In the genomic region with DNA sequence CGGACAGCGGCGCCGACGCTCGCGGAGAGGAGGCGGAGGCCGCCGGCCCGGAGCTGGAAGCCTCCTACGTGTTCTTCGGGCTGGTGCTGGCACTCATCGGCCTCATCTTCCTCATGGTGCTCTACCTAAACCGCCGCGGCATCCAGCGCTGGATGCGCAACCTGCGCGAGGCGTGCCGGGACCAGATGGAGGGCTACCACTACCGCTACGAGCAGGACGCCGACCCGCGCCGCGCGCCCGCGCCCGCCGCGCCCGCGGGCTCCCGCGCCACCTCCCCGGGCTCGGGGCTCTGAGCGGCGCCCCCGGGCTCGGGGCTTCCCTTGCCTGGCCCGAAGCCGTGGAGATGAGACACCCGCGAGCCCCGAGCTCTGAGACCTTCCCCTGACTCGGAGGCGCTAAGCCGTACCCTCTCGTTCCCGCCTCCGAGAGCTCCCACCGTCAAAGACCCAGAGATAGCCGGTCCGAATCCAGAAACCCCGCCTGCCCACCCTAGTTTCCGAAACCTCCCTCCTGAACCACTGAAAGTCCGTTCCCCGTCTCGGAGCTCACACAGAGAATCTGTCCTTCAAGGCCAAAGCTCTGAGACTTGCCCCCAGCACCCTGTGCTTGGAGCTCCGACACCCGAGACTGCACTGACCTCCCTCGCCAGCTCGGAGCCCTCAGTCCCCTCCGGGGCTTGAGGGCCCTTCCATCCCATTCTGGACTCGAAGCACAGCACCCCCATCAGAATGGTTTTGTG, we compare ENCODE assay signal across 8 cellular contexts. TPM values are rescaled to one million over a fixed set of nuclear protein-coding genes. Genes with fewer than 3 reads are reported as not detected.
DNase-seq lines count a peak whose midpoint lies in the region; ATAC-seq and TF ChIP-seq lines count a peak whose summit lies in the region.

No MANE protein-coding gene starts in this region.

- ATAC-seq in GM21619 (IDR thresholded peaks at IDR 0.05; ENCODE audit: unreplicated experiment), result peak; percentile 20

- peak overlapping the region; percentile 43 for H3K9ac ChIP-seq in skeletal muscle satellite cell (ENCODE audit: low read depth, low read length)

- TF ChIP-seq CTCF in RWPE1 (conservative IDR thresholded peaks at IDR 0.05; ENCODE audit: low read depth) (peak; percentile 63), fibroblast of pulmonary artery (IDR thresholded peaks at IDR 0.05; ENCODE audit: low read length, missing control alignments) (no peak)

- CTCF ChIA-PET in RWPE1 (lab: Yijun Ruan, JAX), result interaction anchor here (0.5 to 2.5 kb wide), 21 partner anchors 8 to 1175 kb away, joined by 3 to 22 read pairs (median 4); no protein-coding TSS in a partner anchor

- peaks cover 10% of the 10 kb centered on the region for H3K4me1 ChIP-seq in skeletal muscle satellite cell (ENCODE audit: control insufficient read depth, insufficient read depth, low read length)

- H3K36me3 ChIP-seq in skeletal muscle satellite cell (ENCODE audit: insufficient read depth, low read length), result no peaks in the 10 kb centered on the region

- H3K27me3 ChIP-seq in skeletal muscle satellite cell (ENCODE audit: control insufficient read depth, insufficient read depth, low read length), result peaks cover 90% of the 10 kb centered on the region

- H3K4me2 ChIP-seq in skeletal muscle satellite cell (ENCODE audit: low read length), result peak overlapping the region; percentile 93

- no peak for DNase-seq in RWPE1 (ENCODE audit: low spot score)
- no peak for DNase-seq in fibroblast of pulmonary artery (ENCODE audit: low read depth)
- no peak for DNase-seq in UCSD-AML1 (lab: John Stamatoyannopoulos, UW; ENCODE audit: unreplicated experiment)
- DNase-seq in NCI-H69 (lab: John Stamatoyannopoulos, UW), result no peak
- no peak for DNase-seq in DMS114 treated with DMSO at 0.1 percent for 48 hours (lab: John Stamatoyannopoulos, UW; ENCODE audit: unreplicated experiment)
- no peak for DNase-seq in HuH-7 (ENCODE audit: low spot score)

- no peak overlapping the region for H3K27ac ChIP-seq in RWPE1

- no peaks in the 10 kb centered on the region for H3K9me3 ChIP-seq in skeletal muscle satellite cell (replicated peaks; ENCODE audit: low read length)

- H3K4me3 ChIP-seq in fibroblast of pulmonary artery (replicated peaks; ENCODE audit: low read depth, low read length), result peak overlapping the region; percentile 45
- peak overlapping the region; percentile 76 for H3K4me3 ChIP-seq in skeletal muscle satellite cell (ENCODE audit: low read length)

- POLR2A ChIA-PET in RWPE1 (lab: Yijun Ruan, JAX; ENCODE audit: low non-redundant PET), result no interaction called here

RNA-seq across cellular contexts. Expression of gene TPBGL, which starts 1.5 kb away (rescaled TPM):
- total RNA-seq in skeletal muscle satellite cell (2012; rRNA removed), result under 0.01 TPM in 1 of 2 replicates, not detected in the other
